1 cellular context compared by ENCODE assay signal in genomic region chr4:7435411-7436095, GRCh38.
TF ChIP-seq lines count a peak whose summit lies in the region.

No MANE protein-coding gene starts in this region.

TF ChIP-seq in HepG2, 621 proteins besides CTCF, POLR2A, EP300 and RAD21 (continued from another document and continues in another):
- TF ChIP-seq ATF3 (CRISPR knock-in tag; IDR thresholded peaks at IDR 0.05), result no peak
- no peak for TF ChIP-seq CAMTA2 (CRISPR knock-in tag; IDR thresholded peaks at IDR 0.05; ENCODE audit: borderline replicate concordance)
- TF ChIP-seq ZZZ3 (CRISPR knock-in tag; IDR thresholded peaks at IDR 0.05; ENCODE audit: borderline replicate concordance), result no peak
- no peak for TF ChIP-seq ZSCAN25 (CRISPR knock-in tag; IDR thresholded peaks at IDR 0.05)
- no peak for TF ChIP-seq ZNF703 (CRISPR knock-in tag; IDR thresholded peaks at IDR 0.05; ENCODE audit: borderline replicate concordance)
- TF ChIP-seq ZBTB8A (CRISPR knock-in tag; IDR thresholded peaks at IDR 0.05; ENCODE audit: borderline replicate concordance, low read depth), result no peak
- no peak for TF ChIP-seq ATF7 (IDR thresholded peaks at IDR 0.05)
- TF ChIP-seq ATF7 (CRISPR knock-in tag; IDR thresholded peaks at IDR 0.05), result no peak
- TF ChIP-seq PRDM10 (CRISPR knock-in tag; IDR thresholded peaks at IDR 0.05; ENCODE audit: low read depth), result no peak
- 0 out of 2 replicates have a peak, but pooled peaks have one; percentile 27 for TF ChIP-seq GATA4 (IDR thresholded peaks at IDR 0.05; ENCODE audit: borderline replicate concordance, low read depth)
- TF ChIP-seq STAG1 (CRISPR knock-in tag; IDR thresholded peaks at IDR 0.05), result no peak
- no peak for TF ChIP-seq PHF20 (CRISPR knock-in tag; IDR thresholded peaks at IDR 0.05)
- TF ChIP-seq NCOA2 (CRISPR knock-in tag; IDR thresholded peaks at IDR 0.05), result no peak
- no peak for TF ChIP-seq KLF9 (CRISPR knock-in tag; IDR thresholded peaks at IDR 0.05; ENCODE audit: low read depth)
- no peak for TF ChIP-seq ATF6 (CRISPR knock-in tag; conservative IDR thresholded peaks at IDR 0.05)
- no peak for TF ChIP-seq SNAPC2 (CRISPR knock-in tag; IDR thresholded peaks at IDR 0.05)
- TF ChIP-seq KDM5B (CRISPR knock-in tag; IDR thresholded peaks at IDR 0.05; ENCODE audit: borderline replicate concordance), result no peak
- TF ChIP-seq CCDC6 (CRISPR knock-in tag; IDR thresholded peaks at IDR 0.05), result no peak
- no peak for TF ChIP-seq FLYWCH1 (CRISPR knock-in tag; IDR thresholded peaks at IDR 0.05)
- TF ChIP-seq ATM (IDR thresholded peaks at IDR 0.05; ENCODE audit: borderline replicate concordance), result no peak
- peak; percentile 57; the same call in 1 of the 2 replicates for TF ChIP-seq PPARG (CRISPR knock-in tag; conservative IDR thresholded peaks at IDR 0.05)
- TF ChIP-seq MEF2D (CRISPR knock-in tag; IDR thresholded peaks at IDR 0.05), result no peak
- no peak for TF ChIP-seq ELK4 (CRISPR knock-in tag; IDR thresholded peaks at IDR 0.05; ENCODE audit: borderline replicate concordance)
- TF ChIP-seq CEBPB (IDR thresholded peaks at IDR 0.05; ENCODE audit: borderline replicate concordance, low read depth, low read length), result peak; percentile 46; the same call in 1 of the 2 replicates
- no peak for TF ChIP-seq ZNF546 (CRISPR knock-in tag; conservative IDR thresholded peaks at IDR 0.05)
- no peak for TF ChIP-seq TARDBP (CRISPR knock-in tag; IDR thresholded peaks at IDR 0.05)
- TF ChIP-seq RXRA (CRISPR knock-in tag; IDR thresholded peaks at IDR 0.05), result 0 out of 2 replicates have a peak, but pooled peaks have one; percentile 12
- no peak for TF ChIP-seq YY1 (IDR thresholded peaks at IDR 0.05; ENCODE audit: insufficient read depth, insufficient replicate concordance, low read depth, low read length)
- 0 out of 2 replicates have a peak, but pooled peaks have one; percentile 11 for TF ChIP-seq ETV5 (CRISPR knock-in tag; IDR thresholded peaks at IDR 0.05; ENCODE audit: borderline replicate concordance)
- TF ChIP-seq PLRG1 (conservative IDR thresholded peaks at IDR 0.05), result no peak
- no peak for TF ChIP-seq ZNF281 (CRISPR knock-in tag; IDR thresholded peaks at IDR 0.05; ENCODE audit: borderline replicate concordance)
- TF ChIP-seq ZNF607 (CRISPR knock-in tag; IDR thresholded peaks at IDR 0.05; ENCODE audit: borderline replicate concordance), result no peak
- 0 out of 2 replicates have a peak, but pooled peaks have one; percentile 27 for TF ChIP-seq SOX5 (CRISPR knock-in tag; IDR thresholded peaks at IDR 0.05; ENCODE audit: borderline replicate concordance)
- TF ChIP-seq FOXA1 (IDR thresholded peaks at IDR 0.05), result no peak
- no peak for TF ChIP-seq FOXA1 (CRISPR knock-in tag; IDR thresholded peaks at IDR 0.05)
- TF ChIP-seq CEBPG (CRISPR knock-in tag; IDR thresholded peaks at IDR 0.05), result no peak; the same call in 1 of the 2 replicates
- no peak for TF ChIP-seq ZBTB4 (CRISPR knock-in tag; IDR thresholded peaks at IDR 0.05; ENCODE audit: borderline replicate concordance)
- no peak for TF ChIP-seq KLF16 (CRISPR knock-in tag; IDR thresholded peaks at IDR 0.05)
- no peak for TF ChIP-seq HNF1B (CRISPR knock-in tag; IDR thresholded peaks at IDR 0.05)
- TF ChIP-seq ZNF740 (CRISPR knock-in tag; IDR thresholded peaks at IDR 0.05), result no peak
- TF ChIP-seq KAT7 (CRISPR knock-in tag; IDR thresholded peaks at IDR 0.05; ENCODE audit: borderline replicate concordance), result no peak
- TF ChIP-seq SETDB1 (CRISPR knock-in tag; IDR thresholded peaks at IDR 0.05; ENCODE audit: borderline replicate concordance), result no peak
- no peak for TF ChIP-seq NFATC3 (CRISPR knock-in tag; IDR thresholded peaks at IDR 0.05)
- TF ChIP-seq ZNF710 (CRISPR knock-in tag; IDR thresholded peaks at IDR 0.05; ENCODE audit: borderline replicate concordance), result no peak
- TF ChIP-seq PLSCR1 (CRISPR knock-in tag; IDR thresholded peaks at IDR 0.05; ENCODE audit: borderline replicate concordance), result no peak
- TF ChIP-seq ZNF614 (CRISPR knock-in tag; IDR thresholded peaks at IDR 0.05; ENCODE audit: borderline replicate concordance), result no peak
- TF ChIP-seq SOX13 (IDR thresholded peaks at IDR 0.05), result no peak
- TF ChIP-seq SOX13 (CRISPR knock-in tag; conservative IDR thresholded peaks at IDR 0.05 in 1 of 2, IDR thresholded peaks at IDR 0.05 in 1 of 2), result 0 out of 4 replicates have a peak, but pooled peaks of 1 of the 2 experiments have one; percentile 25
